Comparison of ENCODE assay signal across 8 cellular contexts in the genomic region with DNA sequence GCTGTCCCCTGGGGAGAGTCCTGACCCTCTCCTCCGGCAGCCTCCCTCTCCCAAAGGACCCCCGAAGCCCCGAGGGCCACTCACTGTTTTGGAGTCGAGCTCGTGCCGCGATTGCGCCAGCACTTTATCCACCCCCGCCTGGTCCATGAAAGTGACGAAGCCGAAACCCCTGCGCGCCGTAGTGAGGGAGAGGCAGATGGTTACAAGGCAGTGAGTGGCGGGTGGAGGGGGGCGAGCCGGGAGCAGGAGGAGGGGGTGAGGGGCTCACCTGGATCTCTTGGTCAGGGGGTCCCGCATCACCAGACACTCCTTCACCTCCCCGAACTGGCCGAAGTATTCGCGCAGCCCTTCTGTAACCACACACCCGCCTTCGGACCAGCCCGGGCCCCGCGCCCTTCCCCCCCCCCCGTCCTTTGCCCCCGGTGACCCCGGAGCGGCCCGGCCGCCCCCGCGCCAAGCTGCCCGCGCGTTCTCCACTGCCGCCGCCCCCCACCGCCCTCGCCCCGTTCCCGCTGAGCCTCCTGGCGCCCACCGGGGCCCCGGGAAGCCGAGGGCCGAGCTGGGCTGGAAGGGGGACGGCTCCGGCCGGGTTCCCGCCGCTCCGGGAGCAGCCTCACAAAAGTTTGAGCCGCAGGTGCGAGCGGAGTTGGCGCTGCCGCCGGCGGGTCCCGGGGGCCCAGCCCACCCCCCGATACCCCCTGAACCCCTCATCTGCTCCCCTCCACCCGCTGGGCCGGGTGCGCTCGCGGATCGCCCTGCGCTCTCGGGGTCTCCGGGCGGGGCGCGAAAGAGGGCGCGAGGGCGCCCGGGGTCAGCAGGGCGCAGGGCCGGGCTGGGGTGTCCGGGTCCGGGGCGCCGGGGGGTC. TPM values are rescaled to one million over a fixed set of nuclear protein-coding genes. Genes with fewer than 3 reads are reported as not detected.
DNase-seq lines count a peak whose midpoint lies in the region; TF ChIP-seq lines count a peak whose summit lies in the region.

No MANE protein-coding gene starts in this region.

- H3K9ac ChIP-seq in mesendoderm (ENCODE audit: low read length) = peak overlapping the region; percentile 81

- peak overlapping the region; percentile 57 for H3K4me3 ChIP-seq in mesendoderm (ENCODE audit: low read length)
- peak overlapping the region; percentile 63 to 73 (median 68) for H3K4me3 ChIP-seq in stomach

- H4K8ac ChIP-seq in mesendoderm (ENCODE audit: low read depth, low read length) = peak overlapping the region; percentile 81

- no peak overlapping the region for H2BK5ac ChIP-seq in mesendoderm (ENCODE audit: low read length)

- H2BK120ac ChIP-seq in mesendoderm (ENCODE audit: low read depth, low read length) = peak overlapping the region; percentile 86

- H4K5ac ChIP-seq in mesendoderm (ENCODE audit: low read length) = no peak overlapping the region

- H3K27ac ChIP-seq in mesendoderm (ENCODE audit: low read depth, low read length) (peak overlapping the region; percentile 56), stomach (peak overlapping the region; percentile 66 to 80 (median 77))

- WGBS in mesendoderm (ENCODE audit: extremely low coverage, insufficient coverage, low lambda C conversion rate) = no CpG with 5 or more reads among the region's 86 CpGs
- 1 to 12% (median 3%) methylated on average over 10 to 86 of the region's 86 CpGs for WGBS in stomach, 5 donors

- H3K4me1 ChIP-seq in mesendoderm (ENCODE audit: control insufficient read depth, low read depth, low read length) (peaks cover 13% of the 10 kb centered on the region), stomach (peaks cover 41 to 66% (median 55%) of the 10 kb centered on the region in 4 donors)

- no peaks in the 10 kb centered on the region for H3K27me3 ChIP-seq in mesendoderm (ENCODE audit: insufficient read depth, low read length, poor library complexity)
- peaks cover 7 to 65% (median 30%) of the 10 kb centered on the region in 3 donors for H3K27me3 ChIP-seq in stomach

- H3K9me3 ChIP-seq in stomach = no peaks in the 10 kb centered on the region

- H3K79me2 ChIP-seq in mesendoderm (ENCODE audit: control insufficient read depth, insufficient read depth, low read length) = peaks cover 9% of the 10 kb centered on the region

- H3K23ac ChIP-seq in mesendoderm (ENCODE audit: low read length) = no peak overlapping the region

- TF ChIP-seq EP300 in stomach (IDR thresholded peaks at IDR 0.05) = no peak

- H3K79me1 ChIP-seq in mesendoderm (ENCODE audit: low read length) = peaks cover 6% of the 10 kb centered on the region

- peak overlapping the region; percentile 98 for H3K4ac ChIP-seq in mesendoderm (ENCODE audit: low read depth, low read length)

- intact Hi-C loops in stomach (cut with DNase I; ENCODE audit: low total_unique reads) = no loop called here

- peak; percentile 10 for DNase-seq in NCI-H1105 (lab: John Stamatoyannopoulos, UW)
- no peak for DNase-seq in NCI-H1105 treated with DMSO at 0.1 percent for 48 hours (lab: John Stamatoyannopoulos, UW)
- peak; percentile 58 for DNase-seq in astrocyte of the hippocampus (ENCODE audit: low read depth, low spot score)
- peak; percentile 53 for DNase-seq in mesendoderm
- DNase-seq in stomach = no peak
- DNase-seq in AML-193 (lab: John Stamatoyannopoulos, UW) = no peak
- no peak for DNase-seq in NCI-H2029 treated with DMSO at 0.1 percent for 48 hours (lab: John Stamatoyannopoulos, UW)
- DNase-seq in NCI-H2107 (lab: John Stamatoyannopoulos, UW) = no peak

- H3K36me3 ChIP-seq in mesendoderm (ENCODE audit: control insufficient read depth, insufficient read depth, low read length) = peaks cover 2% of the 10 kb centered on the region
- no peaks in the 10 kb centered on the region for H3K36me3 ChIP-seq in stomach

- peak overlapping the region; percentile 23 for H2BK15ac ChIP-seq in mesendoderm (replicated peaks; ENCODE audit: low read depth)

- H3K18ac ChIP-seq in mesendoderm (ENCODE audit: low read length) = peak overlapping the region; percentile 99

- peak overlapping the region; percentile 72 for H3K4me2 ChIP-seq in mesendoderm (ENCODE audit: low read length)

- H3K56ac ChIP-seq in mesendoderm (ENCODE audit: low read length) = peak overlapping the region; percentile 77

- no peak for TF ChIP-seq CTCF in stomach (IDR thresholded peaks at IDR 0.05)

- H2AK5ac ChIP-seq in mesendoderm (ENCODE audit: low read length) = no peak overlapping the region

- TF ChIP-seq POLR2A in stomach (IDR thresholded peaks at IDR 0.05) = no peak

RNA-seq across cellular contexts. Expression of gene MSI1, which starts 0.8 kb away (rescaled TPM):
- 30.8 TPM for polyA plus RNA-seq in mesendoderm (2013, experiment 1 of 2)
- polyA plus RNA-seq in mesendoderm (2013, experiment 2 of 2) = 29.9 TPM
- total RNA-seq in stomach = 1 to 10 TPM in 1 of 5 donors, under 1 TPM in 2, not detected in 2; 0.58 to 7.1 (median 0.92) TPM
- polyA plus RNA-seq in stomach = 1 to 10 TPM in 2 of 3 donors, under 1 TPM in 1; 0.95 to 3.1 (median 2.3) TPM

RNA-seq across cellular contexts. Expression of gene PLA2G1B, which starts 40.6 kb away (rescaled TPM):
- not detected for polyA plus RNA-seq in mesendoderm (2013, experiment 1 of 2)
- polyA plus RNA-seq in mesendoderm (2013, experiment 2 of 2) = not detected
- total RNA-seq in stomach = not detected
- 10 to 100 TPM in 2 of 3 donors, 1 to 10 TPM in 1; 7.0 to 18.5 (median 10.2) TPM for polyA plus RNA-seq in stomach

Comparison
In these comparisons a context has a peak if more than half of its experiments do, and no peak if none do; other contexts are left out.
1. DNase-seq: peak in NCI-H1105 (single experiment), astrocyte of the hippocampus (single experiment) and mesendoderm (single experiment); none in NCI-H1105 treated with DMSO at 0.1 percent for 48 hours (single experiment), stomach (single experiment), AML-193 (0 of 2), NCI-H2029 treated with DMSO at 0.1 percent for 48 hours (single experiment) and NCI-H2107 (single experiment).